Comparison of ENCODE assay signal across 15 cellular contexts in the genomic region with DNA sequence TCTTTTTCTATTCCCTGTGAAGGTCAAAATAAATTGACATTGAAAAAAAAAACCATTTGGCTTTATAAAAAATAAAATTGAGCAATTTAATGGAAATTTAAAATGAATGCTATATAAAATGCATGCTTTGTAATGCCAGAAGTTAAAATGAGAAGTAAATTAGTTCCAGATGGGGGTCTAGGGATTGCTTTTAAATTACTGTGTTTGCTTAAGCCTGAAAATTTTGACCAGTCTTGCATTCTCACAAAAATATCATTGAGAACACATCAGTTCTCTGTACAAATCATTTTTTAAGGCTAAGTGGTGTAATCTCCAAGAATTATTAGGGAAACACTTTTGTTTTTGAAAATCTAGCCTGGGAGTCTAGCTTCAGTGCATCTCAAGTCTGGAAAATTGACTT.
DNase-seq lines count a peak whose midpoint lies in the region; ATAC-seq and TF ChIP-seq lines count a peak whose summit lies in the region.
"Had no signal": no experiment of that assay in that cellular context is flagged by ENCODE, and none has a peak within 500 bp of the region (broad histone marks: within the 10 kb centered on the region; RNA-seq: fewer than 3 reads in every experiment).

No MANE protein-coding gene starts in this region.

- peak overlapping the region; percentile 42 for H3K4me3 ChIP-seq in SK-N-MC
- no peak overlapping the region for H3K4me3 ChIP-seq in mesenchymal stem cell (ENCODE audit: insufficient read depth in 1 of 2, low read depth in 1 of 2, low read length in 2 of 2)
- H3K4me3 ChIP-seq in uterus, result no peak overlapping the region
- H3K4me3 ChIP-seq: HAP-1 had no signal

- no peak overlapping the region for H2BK15ac ChIP-seq in mesenchymal stem cell (ENCODE audit: low read depth, poor library complexity, severe bottlenecking)

- TF ChIP-seq POLR2A in uterus (IDR thresholded peaks at IDR 0.05), result no peak

- ATAC-seq in activated T-cell treated with anti-CD3 and anti-CD28 coated beads, Interleukin-2, amount 50 U/mL, for 72 hours (replicated peaks in 1 of 2), result no peak
- no peak for ATAC-seq in GM21825 (IDR thresholded peaks at IDR 0.05; ENCODE audit: unreplicated experiment)

- no peaks in the 10 kb centered on the region for H3K36me3 Mint-ChIP-seq in activated T-cell treated with anti-CD3 and anti-CD28 coated beads, Interleukin-2, amount 50 U/mL, for 72 hours (ENCODE audit: insufficient read depth in 2 of 2)
- no peaks in the 10 kb centered on the region for H3K36me3 Mint-ChIP-seq in progenitor cell of endocrine pancreas (ENCODE audit: insufficient read depth)

- H3K79me1 ChIP-seq in mesenchymal stem cell (replicated peaks; ENCODE audit: low read length, poor library complexity, severe bottlenecking), result no peaks in the 10 kb centered on the region

- H3K9me3 Mint-ChIP-seq in activated T-cell treated with anti-CD3 and anti-CD28 coated beads, Interleukin-2, amount 50 U/mL, for 72 hours, result no peaks in the 10 kb centered on the region
- no peaks in the 10 kb centered on the region for H3K9me3 Mint-ChIP-seq in progenitor cell of endocrine pancreas (ENCODE audit: low read depth)
- H3K9me3 Mint-ChIP-seq: CD4-positive, alpha-beta T cell; HFFc6 had no signal

- H3K27me3 ChIP-seq in mesenchymal stem cell (ENCODE audit: control insufficient read depth in 1 of 2, insufficient read depth in 1 of 2, low read length in 2 of 2) (peaks cover 0 to 4% of the 10 kb centered on the region in 2 experiments), uterus (no peaks in the 10 kb centered on the region)

- no peak overlapping the region for H3K4me3 Mint-ChIP-seq in activated T-cell treated with anti-CD3 and anti-CD28 coated beads, Interleukin-2, amount 50 U/mL, for 72 hours
- no peak overlapping the region for H3K4me3 Mint-ChIP-seq in progenitor cell of endocrine pancreas (ENCODE audit: low read depth)
- H3K4me3 Mint-ChIP-seq: B cell; CD4-positive, alpha-beta T cell; HFFc6 had no signal

- H3K14ac ChIP-seq in mesenchymal stem cell (ENCODE audit: low read length in 2 of 2), result no peak overlapping the region

- H3K9me3 ChIP-seq in SK-N-MC (ENCODE audit: low read depth, low read length) (no peaks in the 10 kb centered on the region), mesenchymal stem cell (ENCODE audit: control insufficient read depth, low read length) (no peaks in the 10 kb centered on the region), uterus (no peaks in the 10 kb centered on the region)
- H3K9me3 ChIP-seq: HAP-1 had no signal

- H3K4me1 Mint-ChIP-seq in activated T-cell treated with anti-CD3 and anti-CD28 coated beads, Interleukin-2, amount 50 U/mL, for 72 hours (ENCODE audit: low read depth), result no peaks in the 10 kb centered on the region
- H3K4me1 Mint-ChIP-seq in progenitor cell of endocrine pancreas (ENCODE audit: low read depth), result no peaks in the 10 kb centered on the region
- H3K4me1 Mint-ChIP-seq: B cell had no signal

- H3K9ac ChIP-seq in SK-N-MC (ENCODE audit: insufficient read length), result no peak overlapping the region
- H3K9ac ChIP-seq in mesenchymal stem cell (ENCODE audit: low read length), result peak overlapping the region; percentile 64

- no peaks in the 10 kb centered on the region for H3K27me3 Mint-ChIP-seq in activated T-cell treated with anti-CD3 and anti-CD28 coated beads, Interleukin-2, amount 50 U/mL, for 72 hours (ENCODE audit: low read depth)
- no peaks in the 10 kb centered on the region for H3K27me3 Mint-ChIP-seq in progenitor cell of endocrine pancreas
- H3K27me3 Mint-ChIP-seq: CD4-positive, alpha-beta T cell had no signal

- no peaks in the 10 kb centered on the region for H3K36me3 ChIP-seq in SK-N-MC (ENCODE audit: insufficient read depth, low read length)
- H3K36me3 ChIP-seq in mesenchymal stem cell (ENCODE audit: control insufficient read depth in 1 of 2, insufficient read depth in 2 of 2, low read depth in 1 of 2, low read length in 2 of 2), result no peaks in the 10 kb centered on the region
- no peaks in the 10 kb centered on the region for H3K36me3 ChIP-seq in uterus
- H3K36me3 ChIP-seq: HAP-1 had no signal

- no peak overlapping the region for H3K4ac ChIP-seq in mesenchymal stem cell (ENCODE audit: low read depth in 1 of 2, low read length in 2 of 2)

- H3K4me2 ChIP-seq in mesenchymal stem cell (ENCODE audit: low read length, poor library complexity, severe bottlenecking), result no peak overlapping the region

- H4K8ac ChIP-seq in mesenchymal stem cell (ENCODE audit: low read length), result no peak overlapping the region

- no peak for DNase-seq in SK-N-MC (ENCODE audit: low read depth, low spot score)
- peak; percentile 80 for DNase-seq in fibroblast of peridontal ligament (ENCODE audit: extremely low read depth)
- DNase-seq in mesenchymal stem cell, result no peak
- no peak for DNase-seq in uterus
- DNase-seq in activated T-cell treated with anti-CD3 and anti-CD28 coated beads, Interleukin-2, amount 50 U/mL, for 72 hours, result no peak
- DNase-seq in progenitor cell of endocrine pancreas (ENCODE audit: low spot score, unreplicated experiment), result no peak
- DNase-seq: C1 segment of cervical spinal cord; Calu3; CD4-positive, alpha-beta T cell; DMS 273 treated with DMSO at 0.1 percent for 48 hours; HFFc6 had no signal

- H2AK5ac ChIP-seq in mesenchymal stem cell (ENCODE audit: low read length, severe bottlenecking), result no peak overlapping the region

- no peak overlapping the region for H2BK120ac ChIP-seq in mesenchymal stem cell (ENCODE audit: low read depth, low read length)

- no peak for TF ChIP-seq CTCF in uterus (IDR thresholded peaks at IDR 0.05)
- no peak for TF ChIP-seq CTCF in progenitor cell of endocrine pancreas (IDR thresholded peaks at IDR 0.05; ENCODE audit: unreplicated experiment)

- intact Hi-C loops in uterus (cut with DNase I; ENCODE audit: low total_unique reads), result no loop called here

- no peak overlapping the region for H2BK5ac ChIP-seq in mesenchymal stem cell (ENCODE audit: low read depth, low read length, poor library complexity, severe bottlenecking)

- H3K4me1 ChIP-seq in mesenchymal stem cell (ENCODE audit: control insufficient read depth, insufficient read depth, low read depth, low read length), result peaks cover 2% of the 10 kb centered on the region
- H3K4me1 ChIP-seq in uterus, result peaks cover 8 to 19% of the 10 kb centered on the region in 2 donors
- H3K4me1 ChIP-seq: HAP-1 had no signal

- no peak overlapping the region for H2BK12ac ChIP-seq in mesenchymal stem cell (ENCODE audit: low read length in 2 of 2)

- H2AFZ ChIP-seq in mesenchymal stem cell (ENCODE audit: low read depth, low read length), result no peak overlapping the region

- H3K18ac ChIP-seq in mesenchymal stem cell (ENCODE audit: low read depth in 1 of 2, low read length in 2 of 2), result no peak overlapping the region

- no peak overlapping the region for H3K27ac Mint-ChIP-seq in activated T-cell treated with anti-CD3 and anti-CD28 coated beads, Interleukin-2, amount 50 U/mL, for 72 hours
- H3K27ac Mint-ChIP-seq in progenitor cell of endocrine pancreas, result no peak overlapping the region
- H3K27ac Mint-ChIP-seq: B cell; CD4-positive, alpha-beta T cell; HFFc6 had no signal

- no peak overlapping the region for H3K23ac ChIP-seq in mesenchymal stem cell (ENCODE audit: low read length in 2 of 2)

- peak overlapping the region; percentile 61 for H3K27ac ChIP-seq in SK-N-MC
- H3K27ac ChIP-seq in mesenchymal stem cell (ENCODE audit: low read length, poor library complexity, severe bottlenecking), result no peak overlapping the region
- peak overlapping the region; percentile 76 to 79 for H3K27ac ChIP-seq in uterus
- H3K27ac ChIP-seq: HL-60 had no signal

- H4K91ac ChIP-seq in mesenchymal stem cell (ENCODE audit: low read length), result no peak overlapping the region
